Comparison of ENCODE assay signal across 18 cellular contexts in genomic region chr14:100155881-100156645, GRCh38. TPM values are rescaled to one million over a fixed set of nuclear protein-coding genes. Genes with fewer than 3 reads are reported as not detected.
DNase-seq lines count a peak whose midpoint lies in the region; FAIRE-seq and TF ChIP-seq lines count a peak whose summit lies in the region.
"Had no signal": no experiment of that assay in that cellular context is flagged by ENCODE, and none has a peak within 500 bp of the region (broad histone marks: within the 10 kb centered on the region; RNA-seq: fewer than 3 reads in every experiment).

No MANE protein-coding gene starts in this region.

- H3K4me3 ChIP-seq in NT2/D1 (ENCODE audit: insufficient read length, low read depth) (no peak overlapping the region), kidney (ENCODE audit: low read length in 2 of 2) (no peak overlapping the region), small intestine (ENCODE audit: low read depth in 1 of 2, low read length in 2 of 2) (no peak overlapping the region)
- H3K4me3 ChIP-seq: coronary artery had no signal

- H3K27ac ChIP-seq in kidney (ENCODE audit: low read depth in 2 of 2, low read length in 2 of 2) (peak overlapping the region; percentile 41 to 45), small intestine (ENCODE audit: low read depth in 1 of 2, low read length in 1 of 2) (peak overlapping the region; percentile 79 to 94)
- H3K27ac ChIP-seq: coronary artery had no signal

- intact Hi-C loops in kidney (cut with DNase I) = no loop called here

- H3K4me1 ChIP-seq in NT2/D1 (ENCODE audit: insufficient read depth, insufficient read length) (peaks cover 7% of the 10 kb centered on the region), kidney (ENCODE audit: control insufficient read depth in 1 of 2, insufficient read depth in 1 of 2, low read depth in 1 of 2, low read length in 2 of 2) (peaks cover 4 to 17% of the 10 kb centered on the region in 2 donors), small intestine (ENCODE audit: control insufficient read depth in 2 of 2, insufficient read depth in 1 of 2, low read depth in 1 of 2, low read length in 1 of 2) (peaks cover 0 to 11% of the 10 kb centered on the region in 2 donors)

- H3K9ac ChIP-seq in NT2/D1 (ENCODE audit: insufficient read length, low read depth) = peak overlapping the region; percentile 56
- no peak overlapping the region for H3K9ac ChIP-seq in kidney (ENCODE audit: low read length in 2 of 2)

- DNase-seq in SIG-M5 treated with dmso at 0.1 percent for 504 hours (lab: John Stamatoyannopoulos, UW; ENCODE audit: unreplicated experiment) = peak; percentile 49
- DNase-seq in SIG-M5 (lab: John Stamatoyannopoulos, UW) = no peak
- DNase-seq in NT2/D1 (ENCODE audit: low read depth, low spot score) = no peak
- DNase-seq in kidney = no peak
- peak; percentile 98 for DNase-seq in small intestine
- DNase-seq in HPDE6-E6E7 (ENCODE audit: extremely low spot score) = no peak
- DNase-seq in GM12892 (ENCODE audit: insufficient read length) = no peak
- no peak for DNase-seq in activated T-cell treated with anti-CD3 and anti-CD28 coated beads, Interleukin-2, amount 50 U/mL, for 48 hours
- DNase-seq: activated CD4-positive, CD25-positive, alpha-beta regulatory T cell treated with anti-CD3 and anti-CD28 coated beads, Interleukin-2, amount 50 U/mL, for 72 hours; activated naive CD8-positive, alpha-beta T cell treated with anti-CD3 and anti-CD28 coated beads, Interleukin-2, amount 50 U/mL, for 24 hours; activated T-cell treated with anti-CD3 and anti-CD28 coated beads for 4 hours; DND-41; KBM-7; NCI-H1930; T-cell had no signal

- peaks cover 49% of the 10 kb centered on the region for H3K27me3 ChIP-seq in NT2/D1 (ENCODE audit: insufficient read depth, insufficient read length)
- peaks cover 0 to 4% of the 10 kb centered on the region in 2 donors for H3K27me3 ChIP-seq in small intestine (ENCODE audit: control insufficient read depth in 2 of 2, insufficient read depth in 2 of 2, low read length in 2 of 2)

- no peak for TF ChIP-seq POLR2A in GM12892 (IDR thresholded peaks at IDR 0.05; ENCODE audit: low read depth, low read length)

- 15 to 52% (median 34%) methylated on average over 11 of the region's 11 CpGs for WGBS in small intestine, 3 donors

- FAIRE-seq in kidney (lab: Jason Lieb, UNC) (no peak), small intestine (lab: Jason Lieb, UNC) (no peak), GM12892 (lab: Jason Lieb, UNC) (no peak)
- FAIRE-seq: urothelium cell line had no signal

- H3K9me3 ChIP-seq in NT2/D1 (ENCODE audit: insufficient read depth, low read length) = peaks cover 9% of the 10 kb centered on the region; the same call in 1 of the 2 replicates
- peaks cover 0 to 6% of the 10 kb centered on the region in 2 donors for H3K9me3 ChIP-seq in kidney (ENCODE audit: control insufficient read depth in 1 of 2, low read length in 2 of 2)
- H3K9me3 ChIP-seq in small intestine (ENCODE audit: control insufficient read depth, low read depth) = peaks cover 3% of the 10 kb centered on the region

- no peak for TF ChIP-seq CTCF in kidney (IDR thresholded peaks at IDR 0.05; ENCODE audit: borderline replicate concordance, extremely low read depth, insufficient read depth)

- H3K36me3 ChIP-seq in NT2/D1 (ENCODE audit: insufficient read depth, insufficient read length, low read length) (no peaks in the 10 kb centered on the region), kidney (ENCODE audit: control insufficient read depth in 1 of 2, insufficient read depth in 2 of 2, low read length in 2 of 2) (no peaks in the 10 kb centered on the region), small intestine (ENCODE audit: control insufficient read depth in 2 of 2, insufficient read depth in 2 of 2, low read length in 2 of 2) (no peaks in the 10 kb centered on the region)

RNA-seq across cellular contexts. Expression of gene DEGS2, which starts 3.4 kb away (rescaled TPM):
- total RNA-seq in kidney = 28.7 TPM
- polyA plus RNA-seq in kidney (ENCODE audit: insufficient read depth, low read depth, low replicate concordance) = 25.1 TPM
- polyA plus RNA-seq in small intestine = 10 to 100 TPM; 16.1 to 47.0 (median 19.7) TPM
- polyA plus RNA-seq in GM12892 (2012; ENCODE audit: missing spikeins) = 0.17 TPM
- polyA plus RNA-seq: fibroblast of lung had no signal

Comparison
In these comparisons a context has a peak if more than half of its experiments do, and no peak if none do; other contexts are left out.
1. DNase-seq: peak in SIG-M5 treated with dmso at 0.1 percent for 504 hours (single experiment) and small intestine (single experiment); none in SIG-M5 (single experiment), NT2/D1 (single experiment), kidney (single experiment), HPDE6-E6E7 (single experiment), GM12892 (single experiment) and activated T-cell treated with anti-CD3 and anti-CD28 coated beads, Interleukin-2, amount 50 U/mL, for 48 hours (0 of 2).